In the genomic region with DNA sequence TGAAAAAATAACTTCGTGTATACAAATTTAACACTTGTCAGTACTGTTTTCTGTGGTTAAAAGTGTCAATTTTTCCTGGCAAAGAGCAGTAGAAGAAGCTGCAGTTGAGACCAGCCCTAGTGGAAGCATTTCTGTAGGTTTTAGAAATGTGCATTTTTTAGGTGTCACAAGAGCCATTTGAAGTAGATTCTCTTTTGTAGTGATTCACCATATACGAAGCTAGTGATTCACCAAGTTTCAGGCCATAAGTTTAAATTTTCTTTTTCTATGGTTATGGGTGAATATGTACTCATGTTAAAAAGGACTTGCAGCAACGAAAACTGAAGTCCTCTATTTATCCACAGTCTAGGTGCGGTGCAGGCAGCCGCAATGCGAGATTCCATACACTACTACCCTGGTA, we compare ENCODE assay signal across 15 cellular contexts. TPM values are rescaled to one million over a fixed set of nuclear protein-coding genes. Genes with fewer than 3 reads are reported as not detected.
DNase-seq lines count a peak whose midpoint lies in the region; ATAC-seq lines count a peak whose summit lies in the region.
"Had no signal": no experiment of that assay in that cellular context is flagged by ENCODE, and none has a peak within 500 bp of the region (broad histone marks: within the 10 kb centered on the region; RNA-seq: fewer than 3 reads in every experiment).

No MANE protein-coding gene starts in this region.

- no peak for DNase-seq in CD4-positive, CD25-positive, alpha-beta regulatory T cell
- DNase-seq in HT1080 (ENCODE audit: low read depth): peak; percentile 56
- DNase-seq in activated naive CD8-positive, alpha-beta T cell treated with anti-CD3 and anti-CD28 coated beads, Interleukin-2, amount 10 ng/mL, durations not matched to agents 7 days and 5 days: no peak
- DNase-seq in iris pigment epithelial cell (ENCODE audit: low read depth): peak; percentile 64
- no peak for DNase-seq in HT-29 (ENCODE audit: low spot score)
- no peak for DNase-seq in middle frontal gyrus (ENCODE audit: extremely low spot score, low spot score)
- DNase-seq in epidermal melanocyte (ENCODE audit: insufficient read length, low spot score): no peak
- DNase-seq: dorsolateral prefrontal cortex, lower lobe of right lung, NCI-H1105 treated with DMSO at 0.1 percent for 48 hours, NCI-H510A, posterior cingulate gyrus, stomach had no signal

- H3K4me3 Mint-ChIP-seq in CD4-positive, CD25-positive, alpha-beta regulatory T cell: peak overlapping the region; percentile 64 to 75 (median 70)
- peak overlapping the region; percentile 69 for H3K4me3 Mint-ChIP-seq in activated naive CD8-positive, alpha-beta T cell treated with anti-CD3 and anti-CD28 coated beads, Interleukin-2, amount 10 ng/mL, durations not matched to agents 7 days and 5 days

- no peak for ATAC-seq in CD4-positive, CD25-positive, alpha-beta regulatory T cell (ENCODE audit: low read depth in 2 of 2)
- ATAC-seq in activated naive CD8-positive, alpha-beta T cell treated with anti-CD3 and anti-CD28 coated beads, Interleukin-2, amount 10 ng/mL, durations not matched to agents 7 days and 5 days (ENCODE audit: low read depth): no peak
- ATAC-seq in GM18858 (IDR thresholded peaks at IDR 0.05; ENCODE audit: unreplicated experiment): no peak
- ATAC-seq: lower lobe of right lung had no signal

- peaks cover 57% of the 10 kb centered on the region for H3K36me3 ChIP-seq in CD4-positive, CD25-positive, alpha-beta regulatory T cell (ENCODE audit: control insufficient read depth, insufficient read depth, low read length)

- peaks cover 45% of the 10 kb centered on the region for H3K36me3 Mint-ChIP-seq in CD4-positive, CD25-positive, alpha-beta regulatory T cell
- peaks cover 43% of the 10 kb centered on the region for H3K36me3 Mint-ChIP-seq in activated naive CD8-positive, alpha-beta T cell treated with anti-CD3 and anti-CD28 coated beads, Interleukin-2, amount 10 ng/mL, durations not matched to agents 7 days and 5 days

- no peaks in the 10 kb centered on the region for H3K27me3 ChIP-seq in CD4-positive, CD25-positive, alpha-beta regulatory T cell (ENCODE audit: control insufficient read depth, insufficient read depth, low read length)
- H3K27me3 ChIP-seq: dorsolateral prefrontal cortex, stomach had no signal

- no peaks in the 10 kb centered on the region for H3K9me3 ChIP-seq in CD4-positive, CD25-positive, alpha-beta regulatory T cell (ENCODE audit: control insufficient read depth in 2 of 2, low read length in 2 of 2)
- H3K9me3 ChIP-seq: lower lobe of right lung, stomach had no signal

- peak overlapping the region; percentile 97 for H3K27ac ChIP-seq in CD4-positive, CD25-positive, alpha-beta regulatory T cell (ENCODE audit: insufficient read depth, low read length, poor library complexity, severe bottlenecking)
- H3K27ac ChIP-seq: dorsolateral prefrontal cortex, lower lobe of right lung, stomach, VCaP had no signal

- H3K27ac Mint-ChIP-seq in CD4-positive, CD25-positive, alpha-beta regulatory T cell: peak overlapping the region; percentile 70 to 78 (median 74)
- peak overlapping the region; percentile 30 for H3K27ac Mint-ChIP-seq in activated naive CD8-positive, alpha-beta T cell treated with anti-CD3 and anti-CD28 coated beads, Interleukin-2, amount 10 ng/mL, durations not matched to agents 7 days and 5 days

- peaks cover 17% of the 10 kb centered on the region for H3K27me3 Mint-ChIP-seq in CD4-positive, CD25-positive, alpha-beta regulatory T cell
- H3K27me3 Mint-ChIP-seq in activated naive CD8-positive, alpha-beta T cell treated with anti-CD3 and anti-CD28 coated beads, Interleukin-2, amount 10 ng/mL, durations not matched to agents 7 days and 5 days: no peaks in the 10 kb centered on the region

- peaks cover 73% of the 10 kb centered on the region for H3K4me1 ChIP-seq in CD4-positive, CD25-positive, alpha-beta regulatory T cell (ENCODE audit: control insufficient read depth, insufficient read depth, low read length, poor library complexity, severe bottlenecking)

- peaks cover 25 to 79% (median 40%) of the 10 kb centered on the region in 4 donors for H3K4me1 Mint-ChIP-seq in CD4-positive, CD25-positive, alpha-beta regulatory T cell
- H3K4me1 Mint-ChIP-seq in activated naive CD8-positive, alpha-beta T cell treated with anti-CD3 and anti-CD28 coated beads, Interleukin-2, amount 10 ng/mL, durations not matched to agents 7 days and 5 days: peaks cover 42% of the 10 kb centered on the region

- peak overlapping the region; percentile 97 for H3K4me3 ChIP-seq in CD4-positive, CD25-positive, alpha-beta regulatory T cell (ENCODE audit: low read depth, low read length)
- H3K4me3 ChIP-seq: dorsolateral prefrontal cortex had no signal

- POLR2A ChIA-PET in activated naive CD8-positive, alpha-beta T cell treated with anti-CD3 and anti-CD28 coated beads, Interleukin-2, amount 10 ng/mL, durations not matched to agents 7 days and 5 days (lab: Charles Lee): interaction anchor here (1.3 kb wide), 1 partner anchor 532 kb away, joined by 3 read pairs; the partner anchor contains the start of gene STAT4

- H3K9me3 Mint-ChIP-seq in CD4-positive, CD25-positive, alpha-beta regulatory T cell: no peaks in the 10 kb centered on the region
- H3K9me3 Mint-ChIP-seq in activated naive CD8-positive, alpha-beta T cell treated with anti-CD3 and anti-CD28 coated beads, Interleukin-2, amount 10 ng/mL, durations not matched to agents 7 days and 5 days: no peaks in the 10 kb centered on the region

RNA-seq across cellular contexts. Expression of gene NABP1, which starts 4.2 kb away (rescaled TPM):
- 170 TPM for total RNA-seq in CD4-positive, CD25-positive, alpha-beta regulatory T cell
- polyA plus RNA-seq in CD4-positive, CD25-positive, alpha-beta regulatory T cell: 10 to 100 TPM; 23.2 to 28.7 (median 26.4) TPM
- 39.2 and 48.1 TPM in 2 replicates for total RNA-seq in HT1080 (2014; rRNA removed; shearing (Covaris generic))
- 29.3 and 30.0 TPM in 2 replicates for polyA plus RNA-seq in HT1080 (2015; cell fraction: cytosol; rRNA removed)
- polyA plus RNA-seq in HT1080 (2015; cell fraction: nucleus; rRNA removed): 326 and 328 TPM in 2 replicates
- total RNA-seq in activated naive CD8-positive, alpha-beta T cell treated with anti-CD3 and anti-CD28 coated beads, Interleukin-2, amount 10 ng/mL, durations not matched to agents 7 days and 5 days: 10 to 100 TPM; 72.6 to 75.9 TPM
- 4.6 and 7.4 TPM in 2 replicates for total RNA-seq in HT-29 (2014; rRNA removed; shearing (Covaris generic))

Comparison
In these comparisons a context has a peak if more than half of its experiments do, and no peak if none do; other contexts are left out.
1. DNase-seq: peak in HT1080 (single experiment) and iris pigment epithelial cell (single experiment); none in CD4-positive, CD25-positive, alpha-beta regulatory T cell (0 of 3), activated naive CD8-positive, alpha-beta T cell treated with anti-CD3 and anti-CD28 coated beads, Interleukin-2, amount 10 ng/mL, durations not matched to agents 7 days and 5 days (single experiment), HT-29 (single experiment), middle frontal gyrus (single experiment) and epidermal melanocyte (single experiment).